Comparison of ENCODE assay signal across 10 cellular contexts in genomic region chr19:48617146-48617937, GRCh38. TPM values are rescaled to one million over a fixed set of nuclear protein-coding genes. Genes with fewer than 3 reads are reported as not detected.
A peak's percentile ranks its signal among the peaks of the same experiment; 100 is the strongest.
DNase-seq lines count a peak whose midpoint lies in the region; ATAC-seq and TF ChIP-seq lines count a peak whose summit lies in the region.
"Had no signal": no experiment of that assay in that cellular context is flagged by ENCODE, and none has a peak within 500 bp of the region (broad histone marks: within the 10 kb centered on the region; RNA-seq: fewer than 3 reads in every experiment).

No MANE protein-coding gene starts in this region.

- peak overlapping the region in 6 of 10 donors; percentile 83 to 92 (median 88) for H3K27ac ChIP-seq in heart right ventricle
- peak overlapping the region in 1 of 2 donors; percentile 45 for H3K27ac ChIP-seq in lung (ENCODE audit: low read depth in 1 of 2, low read length in 1 of 2)
- peak overlapping the region; percentile 93 for H3K27ac ChIP-seq in upper lobe of right lung

- H3K4me3 ChIP-seq in heart right ventricle (peak overlapping the region in 9 of 10 donors; percentile 21 to 95 (median 81)), lung (peak overlapping the region; percentile 22), upper lobe of right lung (peak overlapping the region; percentile 90)

- intact Hi-C loops in heart right ventricle (cut with DNase I) = no loop called here
- intact Hi-C loops in cardiac septum (cut with DNase I) = no loop called here
- intact Hi-C loops in upper lobe of right lung (cut with DNase I) = no loop called here

- H3K9me3 ChIP-seq in heart right ventricle (no peaks in the 10 kb centered on the region), lung (ENCODE audit: control insufficient read depth in 2 of 2, insufficient read depth in 1 of 2, low read length in 1 of 2) (no peaks in the 10 kb centered on the region), upper lobe of right lung (no peaks in the 10 kb centered on the region)

- H3K27me3 ChIP-seq in heart right ventricle = no peaks in the 10 kb centered on the region
- no peaks in the 10 kb centered on the region for H3K27me3 ChIP-seq in lung (ENCODE audit: control insufficient read depth, insufficient read depth)
- no peaks in the 10 kb centered on the region for H3K27me3 ChIP-seq in upper lobe of right lung

- ATAC-seq in heart right ventricle (no peak), lung (ENCODE audit: insufficient read depth, low FRiP score) (no peak), upper lobe of right lung (no peak), GM19035 (IDR thresholded peaks at IDR 0.05; ENCODE audit: unreplicated experiment) (no peak)
- ATAC-seq: left lobe of liver had no signal

- H3K36me3 ChIP-seq in heart right ventricle (peaks cover 0 to 39% (median 22%) of the 10 kb centered on the region in 9 donors), lung (ENCODE audit: control insufficient read depth in 2 of 2, insufficient read depth in 2 of 2, low read length in 2 of 2) (peaks cover 13 to 27% of the 10 kb centered on the region in 2 donors), upper lobe of right lung (peaks cover 30% of the 10 kb centered on the region)

- H3K4me1 ChIP-seq in heart right ventricle = peaks cover 12 to 44% (median 27%) of the 10 kb centered on the region in 9 donors
- peaks cover 0 to 20% of the 10 kb centered on the region in 2 donors for H3K4me1 ChIP-seq in lung (ENCODE audit: control insufficient read depth in 2 of 2, insufficient read depth in 2 of 2, low read length in 2 of 2)
- H3K4me1 ChIP-seq in upper lobe of right lung = peaks cover 27% of the 10 kb centered on the region

- WGBS in heart right ventricle, 2 donors = 65 to 67% methylated on average over 18 of the region's 18 CpGs
- 61 to 81% methylated on average over 18 of the region's 18 CpGs for WGBS in lung, 2 donors

- DNase-seq in heart right ventricle (no peak), cardiac septum (ENCODE audit: low spot score) (no peak), astrocyte of the hippocampus (ENCODE audit: low read depth, low spot score) (peak; percentile 76), lung (ENCODE audit: low spot score) (no peak), upper lobe of right lung (no peak), NCI-H146 (lab: John Stamatoyannopoulos, UW) (no peak), NCI-H226 (no peak)

- no peak for TF ChIP-seq CTCF in heart right ventricle (IDR thresholded peaks at IDR 0.05)
- no peak for TF ChIP-seq CTCF in lung (IDR thresholded peaks at IDR 0.05; ENCODE audit: control extremely low read depth, extremely low read depth)
- no peak for TF ChIP-seq CTCF in upper lobe of right lung (IDR thresholded peaks at IDR 0.05)

RNA-seq across cellular contexts. Expression of gene RPL18, which starts 1.6 kb away (rescaled TPM):
- total RNA-seq in heart right ventricle = 100 to 1,000 TPM; 493 to 753 (median 543) TPM
- polyA plus RNA-seq in heart right ventricle = 1,000 to 10,000 TPM; 1,418 to 2,257 TPM
- total RNA-seq in cardiac septum = 437 TPM
- total RNA-seq in lung = 1,000 to 10,000 TPM; 1,019 to 1,119 TPM
- polyA plus RNA-seq in lung = 1,000 to 10,000 TPM; 1,696 to 3,542 TPM
- 1,025 TPM for total RNA-seq in upper lobe of right lung

RNA-seq across cellular contexts. Expression of gene SPHK2, which starts 2.0 kb away (rescaled TPM):
- total RNA-seq in heart right ventricle (10 to 100 TPM in 2 of 10 donors, 1 to 10 TPM in 8; 5.7 to 13.0 (median 7.7) TPM), cardiac septum (8.5 TPM), lung (10 to 100 TPM; 10.3 to 35.3 TPM), upper lobe of right lung (23.3 TPM)
- polyA plus RNA-seq in heart right ventricle (10 to 100 TPM in 1 of 2 donors, 1 to 10 TPM in 1; 8.7 to 15.9 TPM), lung (10 to 100 TPM; 18.3 to 19.8 TPM)

RNA-seq across cellular contexts. Expression of gene FAM83E, which starts 2.5 kb away (rescaled TPM):
- total RNA-seq in heart right ventricle (not detected), cardiac septum (not detected), lung (10 to 100 TPM; 22.2 to 41.1 TPM), upper lobe of right lung (31.1 TPM)
- polyA plus RNA-seq in heart right ventricle (under 1 TPM in 1 of 2 donors, not detected in 1; 0.01 TPM), lung (10 to 100 TPM; 32.3 to 43.8 TPM)

RNA-seq across cellular contexts. Expression of gene SPACA4, which starts 10.8 kb away (rescaled TPM):
- total RNA-seq in heart right ventricle = not detected
- not detected for polyA plus RNA-seq in heart right ventricle
- total RNA-seq in cardiac septum = not detected
- not detected for total RNA-seq in lung
- polyA plus RNA-seq in lung = under 1 TPM; 0.03 to 0.16 TPM
- total RNA-seq in upper lobe of right lung = 0.98 TPM
- total RNA-seq: left lobe of liver, RPMI7951 had no signal

RNA-seq across cellular contexts. Expression of gene DBP, which starts 19.8 kb away (rescaled TPM):
- total RNA-seq in heart right ventricle (10 to 100 TPM in 8 of 10 donors, 1 to 10 TPM in 2; 2.4 to 30.0 (median 12.8) TPM), cardiac septum (4.4 TPM), lung (10 to 100 TPM in 1 of 2 donors, 1 to 10 TPM in 1; 9.4 to 10.3 TPM), upper lobe of right lung (17.7 TPM)
- polyA plus RNA-seq in heart right ventricle (10 to 100 TPM in 1 of 2 donors, 1 to 10 TPM in 1; 5.8 to 11.6 TPM), lung (10 to 100 TPM in 1 of 2 donors, 1 to 10 TPM in 1; 6.8 to 16.8 TPM)

Comparison
In these comparisons a context has a peak if more than half of its experiments do, and no peak if none do; other contexts are left out.
1. H3K4me3 ChIP-seq: peak in every context shown above with its lines; median percentile 90 in upper lobe of right lung; 81 in heart right ventricle; 22 in lung.
2. RNA of gene FAM83E, which starts 2.5 kb away (total RNA-seq): 22.2 to 41.1 TPM in lung and 31.1 TPM in upper lobe of right lung (single experiment); not detected in heart right ventricle and not detected in cardiac septum (single experiment); every median in the first group is over 10 times any median in the second.